ENCODE assay signal across 17 cellular contexts in the genomic region with DNA sequence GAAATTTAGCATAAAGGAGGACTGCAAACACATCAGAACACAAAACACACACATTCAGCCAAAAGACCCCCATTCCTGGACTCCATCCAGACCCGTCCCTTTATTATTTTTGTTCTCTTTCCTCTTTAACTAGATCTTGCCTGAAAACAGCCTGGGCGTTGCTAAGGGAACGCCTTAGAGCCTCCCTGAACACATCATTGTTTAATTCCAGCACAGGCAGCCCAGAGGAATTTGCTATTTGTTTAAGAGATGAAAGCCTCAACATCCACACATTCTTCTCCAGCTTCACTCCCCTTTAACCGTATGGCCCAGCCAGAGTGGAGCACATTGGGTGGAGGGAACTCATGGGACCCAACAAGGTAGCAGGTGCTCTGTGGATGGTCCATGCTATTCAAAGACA. TPM values are rescaled to one million over a fixed set of nuclear protein-coding genes. Genes with fewer than 3 reads are reported as not detected.
DNase-seq lines count a peak whose midpoint lies in the region; ATAC-seq and TF ChIP-seq lines count a peak whose summit lies in the region.
"Had no signal": no experiment of that assay in that cellular context is flagged by ENCODE, and none has a peak within 500 bp of the region (broad histone marks: within the 10 kb centered on the region; RNA-seq: fewer than 3 reads in every experiment).

No MANE protein-coding gene starts in this region.

- H3K9me3 Mint-ChIP-seq in Caco-2 (ENCODE audit: unreplicated experiment) (no peaks in the 10 kb centered on the region), nephron (no peaks in the 10 kb centered on the region)
- H3K9me3 Mint-ChIP-seq in CD8-positive, alpha-beta T cell, result no peaks in the 10 kb centered on the region
- H3K9me3 Mint-ChIP-seq: activated naive CD8-positive, alpha-beta T cell treated with anti-CD3 and anti-CD28 coated beads, Interleukin-2, amount 50 U/mL, for 24 hours had no signal

- no peaks in the 10 kb centered on the region for H3K27me3 ChIP-seq in Caco-2 (replicated peaks; ENCODE audit: control insufficient read depth, insufficient read depth, low read length)
- H3K27me3 ChIP-seq in CD8-positive, alpha-beta T cell (ENCODE audit: insufficient read depth, low read length), result peaks cover 5% of the 10 kb centered on the region
- H3K27me3 ChIP-seq: MG63, ovary had no signal

- CTCF ChIA-PET in Caco-2 (lab: Charles Lee), result interaction anchor here (0.5 kb wide), 1 partner anchor 24 kb away, joined by 3 read pairs; no protein-coding TSS in a partner anchor
- CTCF ChIA-PET in CD8-positive, alpha-beta T cell (lab: Charles Lee), result no interaction called here

- ATAC-seq in HG03571 (IDR thresholded peaks at IDR 0.05; ENCODE audit: unreplicated experiment) (no peak), HG02884 (IDR thresholded peaks at IDR 0.05; ENCODE audit: unreplicated experiment) (no peak), HG02852 (IDR thresholded peaks at IDR 0.05; ENCODE audit: unreplicated experiment) (no peak)
- no peak for ATAC-seq in CD8-positive, alpha-beta T cell
- ATAC-seq: activated CD8-positive, alpha-beta T cell treated with anti-CD3 and anti-CD28 coated beads, Interleukin-2, amount 10 ng/mL, durations not matched to agents 7 days and 5 days; activated naive CD8-positive, alpha-beta T cell treated with anti-CD3 and anti-CD28 coated beads, Interleukin-2, amount 50 U/mL, for 24 hours had no signal

- POLR2A ChIA-PET in Caco-2 (lab: Charles Lee), result no interaction called here
- POLR2A ChIA-PET in CD8-positive, alpha-beta T cell (lab: Charles Lee), result no interaction called here

- H3K4me1 Mint-ChIP-seq in Caco-2 (ENCODE audit: low read depth, unreplicated experiment) (peaks cover 59% of the 10 kb centered on the region), nephron (peaks cover 30% of the 10 kb centered on the region)
- no peaks in the 10 kb centered on the region for H3K4me1 Mint-ChIP-seq in CD8-positive, alpha-beta T cell (ENCODE audit: low read depth)
- H3K4me1 Mint-ChIP-seq: activated naive CD8-positive, alpha-beta T cell treated with anti-CD3 and anti-CD28 coated beads, Interleukin-2, amount 50 U/mL, for 24 hours had no signal

- TF ChIP-seq CTCF in Caco-2 (IDR thresholded peaks at IDR 0.05; ENCODE audit: insufficient read depth in 1 of 2, low read depth in 1 of 2, low read length in 1 of 2, severe bottlenecking in 1 of 2, unreplicated experiment in 1 of 2) (no peak), nephron (IDR thresholded peaks at IDR 0.05; ENCODE audit: unreplicated experiment in 3 of 3) (no peak)
- no peak for TF ChIP-seq CTCF in CD8-positive, alpha-beta T cell (IDR thresholded peaks at IDR 0.05)

- no peak overlapping the region for H3K4me3 Mint-ChIP-seq in Caco-2 (ENCODE audit: unreplicated experiment)
- no peak overlapping the region for H3K4me3 Mint-ChIP-seq in nephron
- no peak overlapping the region for H3K4me3 Mint-ChIP-seq in CD8-positive, alpha-beta T cell
- H3K4me3 Mint-ChIP-seq: activated CD8-positive, alpha-beta T cell treated with anti-CD3 and anti-CD28 coated beads, Interleukin-2, amount 10 ng/mL, durations not matched to agents 7 days and 5 days; activated naive CD8-positive, alpha-beta T cell treated with anti-CD3 and anti-CD28 coated beads, Interleukin-2, amount 50 U/mL, for 24 hours had no signal

- intact Hi-C loops in Caco-2 (cut with micrococcal nuclease; ENCODE audit: unreplicated experiment), result loop anchor here (1.0 to 5.0 kb wide), 3 partner anchors 14 to 48 kb away; a partner anchor contains a TSS
- intact Hi-C loops in CD8-positive, alpha-beta T cell (cut with DNase I, micrococcal nuclease), result no loop called here

- H3K4me1 ChIP-seq in Caco-2, result peaks cover 78% of the 10 kb centered on the region
- H3K4me1 ChIP-seq in CD8-positive, alpha-beta T cell (ENCODE audit: insufficient read depth, low read length), result no peaks in the 10 kb centered on the region
- H3K4me1 ChIP-seq: transverse colon had no signal

- no TSS peak for BruUV-seq in Caco-2 (replicated peaks; lab: Mats Ljungman, UMichigan)

- no peak overlapping the region for H3K4me3 ChIP-seq in Caco-2 (ENCODE audit: low read depth, low read length)
- no peak overlapping the region for H3K4me3 ChIP-seq in CD8-positive, alpha-beta T cell (ENCODE audit: low read depth, low read length)
- H3K4me3 ChIP-seq: MG63, ovary, skin epidermis, transverse colon had no signal

- H3K27ac Mint-ChIP-seq in Caco-2 (ENCODE audit: unreplicated experiment) (peak overlapping the region; percentile 92), nephron (peak overlapping the region; percentile 1 to 76 (median 6))
- no peak overlapping the region for H3K27ac Mint-ChIP-seq in CD8-positive, alpha-beta T cell
- H3K27ac Mint-ChIP-seq: activated CD8-positive, alpha-beta T cell treated with anti-CD3 and anti-CD28 coated beads, Interleukin-2, amount 10 ng/mL, durations not matched to agents 7 days and 5 days; activated naive CD8-positive, alpha-beta T cell treated with anti-CD3 and anti-CD28 coated beads, Interleukin-2, amount 50 U/mL, for 24 hours had no signal

- no peaks in the 10 kb centered on the region for H3K27me3 Mint-ChIP-seq in Caco-2 (ENCODE audit: insufficient read depth, unreplicated experiment)
- H3K27me3 Mint-ChIP-seq in nephron (ENCODE audit: low read depth), result peaks cover 23% of the 10 kb centered on the region
- peaks cover 7% of the 10 kb centered on the region for H3K27me3 Mint-ChIP-seq in CD8-positive, alpha-beta T cell (ENCODE audit: low read depth)

- H3K36me3 Mint-ChIP-seq in Caco-2 (ENCODE audit: insufficient read depth, unreplicated experiment), result peaks cover 6% of the 10 kb centered on the region
- no peaks in the 10 kb centered on the region for H3K36me3 Mint-ChIP-seq in nephron (ENCODE audit: low read depth)
- no peaks in the 10 kb centered on the region for H3K36me3 Mint-ChIP-seq in CD8-positive, alpha-beta T cell

- H3K9me3 ChIP-seq in Caco-2, result no peaks in the 10 kb centered on the region
- no peaks in the 10 kb centered on the region for H3K9me3 ChIP-seq in CD8-positive, alpha-beta T cell (ENCODE audit: low read length)
- H3K9me3 ChIP-seq: MG63, ovary, transverse colon had no signal

- DNase-seq in Caco-2 (peak; percentile 63 to 73), NCI-H226 (peak; percentile 34), dermis blood vessel endothelial cell (peak; percentile 62)
- DNase-seq in CD8-positive, alpha-beta T cell, result no peak
- DNase-seq: activated CD8-positive, alpha-beta T cell treated with anti-CD3 and anti-CD28 coated beads, Interleukin-2, amount 10 ng/mL, durations not matched to agents 7 days and 5 days; activated naive CD8-positive, alpha-beta T cell treated with anti-CD3 and anti-CD28 coated beads, Interleukin-2, amount 50 U/mL, for 24 hours; MG63; ovary; Right ventricle myocardium superior; transverse colon had no signal

- H3K36me3 ChIP-seq in Caco-2 (ENCODE audit: control insufficient read depth, insufficient read depth, low read length), result no peaks in the 10 kb centered on the region
- no peaks in the 10 kb centered on the region for H3K36me3 ChIP-seq in CD8-positive, alpha-beta T cell (ENCODE audit: insufficient read depth, low read length)
- H3K36me3 ChIP-seq: MG63, ovary, transverse colon had no signal

- no peak overlapping the region for H3K27ac ChIP-seq in CD8-positive, alpha-beta T cell (ENCODE audit: low read depth, low read length)
- H3K27ac ChIP-seq: C4-2B, epithelial cell of prostate, ovary, skin epidermis, transverse colon had no signal

RNA-seq across cellular contexts. Expression of a gene that starts 44.1 kb away (rescaled TPM):
- total RNA-seq in Caco-2 (2022), result 243 and 278 TPM in 2 replicates
- total RNA-seq in dermis blood vessel endothelial cell, result 98.4 and 257 TPM in 2 replicates
- under 1 TPM; 0.35 to 0.86 TPM for total RNA-seq in CD8-positive, alpha-beta T cell

Comparison
In these comparisons a context has a peak if more than half of its experiments do, and no peak if none do; other contexts are left out.
1. DNase-seq: peak in Caco-2 (2 of 2), NCI-H226 (single experiment) and dermis blood vessel endothelial cell (single experiment); none in CD8-positive, alpha-beta T cell (0 of 7).
2. RNA of a gene that starts 44.1 kb away (total RNA-seq): 243 to 278 TPM in Caco-2 and 98.4 to 257 TPM in dermis blood vessel endothelial cell; 0.35 to 0.86 TPM in CD8-positive, alpha-beta T cell; every median in the first group is over 10 times any median in the second.